15 cellular contexts compared by ENCODE assay signal in genomic region chr22:20036119-20036518, GRCh38.
"Had no signal": no experiment of that assay in that cellular context is flagged by ENCODE, and none has a peak within 500 bp of the region (broad histone marks: within the 10 kb centered on the region; RNA-seq: fewer than 3 reads in every experiment).

No MANE protein-coding gene starts in this region.

- H3K36me3 ChIP-seq: WERI-Rb-1 had no signal

- H3K27me3 ChIP-seq: body of pancreas, gastrocnemius medialis had no signal

- ATAC-seq: activated T-helper 17 cell treated with anti-CD3 and anti-CD28 coated beads, Interleukin-2, amount 50 U/mL, for 72 hours; body of pancreas; gastrocnemius medialis had no signal

- DNase-seq: activated CD4-positive, alpha-beta T cell treated with anti-CD3 and anti-CD28 coated beads, Interleukin-2, amount 10 ng/mL, durations not matched to agents 24 days and 14 days; activated naive CD4-positive, alpha-beta T cell treated with anti-CD3 and anti-CD28 coated beads, Interleukin-2, amount 50 U/mL, for 16 hours; activated T-cell treated with anti-CD3 and anti-CD28 coated beads for 4 hours; amniotic stem cell; body of pancreas; central memory CD4-positive, alpha-beta T cell; effector memory CD4-positive, alpha-beta T cell; gastrocnemius medialis; stimulated activated CD4-positive, alpha-beta T cell treated with anti-CD3 and anti-CD28 coated beads, Interleukin-2, amount 100 ng/mL, for 48 hours; stimulated activated CD8-positive, alpha-beta memory T cell treated with anti-CD3 and anti-CD28 coated beads, Interleukin-4, amount 100 ng/mL, for 48 hours; WERI-Rb-1 had no signal

- H3K9me3 ChIP-seq: body of pancreas, gastrocnemius medialis had no signal

- H3K27me3 Mint-ChIP-seq: activated CD4-positive, alpha-beta T cell treated with anti-CD3 and anti-CD28 coated beads, Interleukin-2, amount 10 ng/mL, durations not matched to agents 24 days and 14 days; activated T-helper 17 cell treated with anti-CD3 and anti-CD28 coated beads, Interleukin-2, amount 50 U/mL, for 72 hours; stimulated activated naive CD8-positive, alpha-beta T cell treated with anti-CD3 and anti-CD28 coated beads, Interleukin-15, Interleukin-2, amounts not matched to agents 100 ng/mL and 50 ng/mL, for 24 hours had no signal

- H3K4me3 Mint-ChIP-seq: activated CD4-positive, alpha-beta T cell treated with anti-CD3 and anti-CD28 coated beads, Interleukin-2, amount 10 ng/mL, durations not matched to agents 24 days and 14 days; activated T-helper 17 cell treated with anti-CD3 and anti-CD28 coated beads, Interleukin-2, amount 50 U/mL, for 72 hours; neural crest cell; stimulated activated naive CD8-positive, alpha-beta T cell treated with anti-CD3 and anti-CD28 coated beads, Interleukin-15, Interleukin-2, amounts not matched to agents 100 ng/mL and 50 ng/mL, for 24 hours had no signal

- H3K9me3 Mint-ChIP-seq: activated CD4-positive, alpha-beta T cell treated with anti-CD3 and anti-CD28 coated beads, Interleukin-2, amount 10 ng/mL, durations not matched to agents 24 days and 14 days; activated T-helper 17 cell treated with anti-CD3 and anti-CD28 coated beads, Interleukin-2, amount 50 U/mL, for 72 hours; neural crest cell; stimulated activated naive CD8-positive, alpha-beta T cell treated with anti-CD3 and anti-CD28 coated beads, Interleukin-15, Interleukin-2, amounts not matched to agents 100 ng/mL and 50 ng/mL, for 24 hours had no signal

- H3K27ac ChIP-seq: body of pancreas, epithelial cell of prostate, gastrocnemius medialis, WERI-Rb-1 had no signal

- H3K4me3 ChIP-seq: body of pancreas, gastrocnemius medialis had no signal

- H3K27ac Mint-ChIP-seq: activated CD4-positive, alpha-beta T cell treated with anti-CD3 and anti-CD28 coated beads, Interleukin-2, amount 10 ng/mL, durations not matched to agents 24 days and 14 days had no signal
